Comparison of ENCODE assay signal across 1 cellular context in the genomic region with DNA sequence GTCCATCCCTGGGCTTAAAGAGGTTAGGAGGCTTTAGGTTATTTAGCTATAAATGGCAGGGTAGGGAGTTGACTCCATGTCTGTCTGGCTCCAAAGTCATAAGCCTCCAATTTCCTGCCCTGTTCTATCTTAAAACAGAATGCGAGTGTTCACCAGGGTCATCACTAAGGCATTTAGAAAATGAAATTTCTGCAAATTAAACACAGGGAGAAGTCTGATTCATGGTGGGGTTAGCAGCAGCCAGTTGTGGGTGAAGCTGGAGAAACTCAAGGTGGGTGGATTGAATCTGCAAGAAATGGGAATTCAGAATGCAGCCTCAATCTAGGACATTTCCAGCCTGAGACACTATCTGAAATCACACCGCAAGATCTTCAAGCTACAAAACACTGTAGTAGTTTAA.
TF ChIP-seq lines count a peak whose summit lies in the region.

No MANE protein-coding gene starts in this region.

TF ChIP-seq in SK-N-SH, 30 proteins besides CTCF, POLR2A, EP300 and RAD21:
- TF ChIP-seq RXRA (IDR thresholded peaks at IDR 0.05; ENCODE audit: borderline replicate concordance, low read depth) (0 out of 2 replicates have a peak, but pooled peaks have one; percentile 59), GABPA (IDR thresholded peaks at IDR 0.05; ENCODE audit: low read depth) (no peak), TCF12 (IDR thresholded peaks at IDR 0.05) (peak; percentile 95), FOXM1 (IDR thresholded peaks at IDR 0.05; ENCODE audit: low read depth) (peak; percentile 81; the same call in 1 of the 2 replicates), SMC3 (IDR thresholded peaks at IDR 0.05; ENCODE audit: low read depth, low read length) (no peak), RFX5 (IDR thresholded peaks at IDR 0.05; ENCODE audit: low read length) (no peak), REST (IDR thresholded peaks at IDR 0.05; ENCODE audit: low read depth, low read length) (no peak), GATA2 (CRISPR knock-in tag; IDR thresholded peaks at IDR 0.05) (no peak), JUND (IDR thresholded peaks at IDR 0.05) (peak; percentile 88), NFIC (IDR thresholded peaks at IDR 0.05; ENCODE audit: borderline replicate concordance) (peak; percentile 67), ELF1 (IDR thresholded peaks at IDR 0.05) (no peak), TEAD4 (IDR thresholded peaks at IDR 0.05; ENCODE audit: borderline replicate concordance, insufficient read depth) (peak; percentile 86), CHD2 (IDR thresholded peaks at IDR 0.05; ENCODE audit: low read length, partially characterized antibody) (no peak), POLR2AphosphoS5 (IDR thresholded peaks at IDR 0.05; ENCODE audit: low read depth, low read length) (peak; percentile 65), NRF1 (IDR thresholded peaks at IDR 0.05; ENCODE audit: low read depth, low read length) (no peak), MEF2A (IDR thresholded peaks at IDR 0.05; ENCODE audit: borderline replicate concordance, low read depth) (peak; percentile 66; the same call in 1 of the 2 replicates), RCOR1 (IDR thresholded peaks at IDR 0.05; ENCODE audit: low read length) (no peak), FOXJ3 (CRISPR knock-in tag; IDR thresholded peaks at IDR 0.05) (no peak), USF2 (IDR thresholded peaks at IDR 0.05; ENCODE audit: borderline replicate concordance, low read depth, low read length) (no peak), YY1 (IDR thresholded peaks at IDR 0.05; ENCODE audit: low read depth) (peak; percentile 38; the same call in 1 of the 2 replicates), FOSL2 (IDR thresholded peaks at IDR 0.05; ENCODE audit: borderline replicate concordance, low read depth) (peak; percentile 85), MXI1 (IDR thresholded peaks at IDR 0.05; ENCODE audit: low read depth, low read length) (no peak), TAF1 (IDR thresholded peaks at IDR 0.05; ENCODE audit: borderline replicate concordance, low read depth, low read length) (peak; percentile 16; the same call in 1 of the 2 replicates), EZH2phosphoT487 (IDR thresholded peaks at IDR 0.05; ENCODE audit: borderline replicate concordance, low read depth) (no peak), SIN3A (IDR thresholded peaks at IDR 0.05; ENCODE audit: borderline replicate concordance, low read depth, low read length) (no peak)
- TF ChIP-seq, protein P1, sequence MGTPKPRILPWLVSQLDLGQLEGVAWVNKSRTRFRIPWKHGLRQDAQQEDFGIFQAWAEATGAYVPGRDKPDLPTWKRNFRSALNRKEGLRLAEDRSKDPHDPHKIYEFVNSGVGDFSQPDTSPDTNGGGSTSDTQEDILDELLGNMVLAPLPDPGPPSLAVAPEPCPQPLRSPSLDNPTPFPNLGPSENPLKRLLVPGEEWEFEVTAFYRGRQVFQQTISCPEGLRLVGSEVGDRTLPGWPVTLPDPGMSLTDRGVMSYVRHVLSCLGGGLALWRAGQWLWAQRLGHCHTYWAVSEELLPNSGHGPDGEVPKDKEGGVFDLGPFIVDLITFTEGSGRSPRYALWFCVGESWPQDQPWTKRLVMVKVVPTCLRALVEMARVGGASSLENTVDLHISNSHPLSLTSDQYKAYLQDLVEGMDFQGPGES (IDR thresholded peaks at IDR 0.05; ENCODE audit: low read depth, low read length) = no peak
- TF ChIP-seq, protein P2, sequence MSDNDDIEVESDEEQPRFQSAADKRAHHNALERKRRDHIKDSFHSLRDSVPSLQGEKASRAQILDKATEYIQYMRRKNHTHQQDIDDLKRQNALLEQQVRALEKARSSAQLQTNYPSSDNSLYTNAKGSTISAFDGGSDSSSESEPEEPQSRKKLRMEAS (IDR thresholded peaks at IDR 0.05; ENCODE audit: low read depth) = 0 out of 2 replicates have a peak, but pooled peaks have one; percentile 47
- TF ChIP-seq, protein P3, sequence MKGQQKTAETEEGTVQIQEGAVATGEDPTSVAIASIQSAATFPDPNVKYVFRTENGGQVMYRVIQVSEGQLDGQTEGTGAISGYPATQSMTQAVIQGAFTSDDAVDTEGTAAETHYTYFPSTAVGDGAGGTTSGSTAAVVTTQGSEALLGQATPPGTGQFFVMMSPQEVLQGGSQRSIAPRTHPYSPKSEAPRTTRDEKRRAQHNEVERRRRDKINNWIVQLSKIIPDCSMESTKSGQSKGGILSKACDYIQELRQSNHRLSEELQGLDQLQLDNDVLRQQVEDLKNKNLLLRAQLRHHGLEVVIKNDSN (IDR thresholded peaks at IDR 0.05; ENCODE audit: borderline replicate concordance, low read depth) = no peak
- TF ChIP-seq, protein P4, sequence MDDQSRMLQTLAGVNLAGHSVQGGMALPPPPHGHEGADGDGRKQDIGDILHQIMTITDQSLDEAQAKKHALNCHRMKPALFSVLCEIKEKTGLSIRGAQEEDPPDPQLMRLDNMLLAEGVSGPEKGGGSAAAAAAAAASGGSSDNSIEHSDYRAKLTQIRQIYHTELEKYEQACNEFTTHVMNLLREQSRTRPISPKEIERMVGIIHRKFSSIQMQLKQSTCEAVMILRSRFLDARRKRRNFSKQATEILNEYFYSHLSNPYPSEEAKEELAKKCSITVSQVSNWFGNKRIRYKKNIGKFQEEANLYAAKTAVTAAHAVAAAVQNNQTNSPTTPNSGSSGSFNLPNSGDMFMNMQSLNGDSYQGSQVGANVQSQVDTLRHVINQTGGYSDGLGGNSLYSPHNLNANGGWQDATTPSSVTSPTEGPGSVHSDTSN (IDR thresholded peaks at IDR 0.05) = peak; percentile 81
- TF ChIP-seq, protein P5, sequence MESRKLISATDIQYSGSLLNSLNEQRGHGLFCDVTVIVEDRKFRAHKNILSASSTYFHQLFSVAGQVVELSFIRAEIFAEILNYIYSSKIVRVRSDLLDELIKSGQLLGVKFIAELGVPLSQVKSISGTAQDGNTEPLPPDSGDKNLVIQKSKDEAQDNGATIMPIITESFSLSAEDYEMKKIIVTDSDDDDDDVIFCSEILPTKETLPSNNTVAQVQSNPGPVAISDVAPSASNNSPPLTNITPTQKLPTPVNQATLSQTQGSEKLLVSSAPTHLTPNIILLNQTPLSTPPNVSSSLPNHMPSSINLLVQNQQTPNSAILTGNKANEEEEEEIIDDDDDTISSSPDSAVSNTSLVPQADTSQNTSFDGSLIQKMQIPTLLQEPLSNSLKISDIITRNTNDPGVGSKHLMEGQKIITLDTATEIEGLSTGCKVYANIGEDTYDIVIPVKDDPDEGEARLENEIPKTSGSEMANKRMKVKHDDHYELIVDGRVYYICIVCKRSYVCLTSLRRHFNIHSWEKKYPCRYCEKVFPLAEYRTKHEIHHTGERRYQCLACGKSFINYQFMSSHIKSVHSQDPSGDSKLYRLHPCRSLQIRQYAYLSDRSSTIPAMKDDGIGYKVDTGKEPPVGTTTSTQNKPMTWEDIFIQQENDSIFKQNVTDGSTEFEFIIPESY (IDR thresholded peaks at IDR 0.05; ENCODE audit: borderline replicate concordance, low read depth) = peak; percentile 33; the same call in 1 of the 2 replicates
